ENCODE assay signal across 8 cellular contexts in the genomic region with DNA sequence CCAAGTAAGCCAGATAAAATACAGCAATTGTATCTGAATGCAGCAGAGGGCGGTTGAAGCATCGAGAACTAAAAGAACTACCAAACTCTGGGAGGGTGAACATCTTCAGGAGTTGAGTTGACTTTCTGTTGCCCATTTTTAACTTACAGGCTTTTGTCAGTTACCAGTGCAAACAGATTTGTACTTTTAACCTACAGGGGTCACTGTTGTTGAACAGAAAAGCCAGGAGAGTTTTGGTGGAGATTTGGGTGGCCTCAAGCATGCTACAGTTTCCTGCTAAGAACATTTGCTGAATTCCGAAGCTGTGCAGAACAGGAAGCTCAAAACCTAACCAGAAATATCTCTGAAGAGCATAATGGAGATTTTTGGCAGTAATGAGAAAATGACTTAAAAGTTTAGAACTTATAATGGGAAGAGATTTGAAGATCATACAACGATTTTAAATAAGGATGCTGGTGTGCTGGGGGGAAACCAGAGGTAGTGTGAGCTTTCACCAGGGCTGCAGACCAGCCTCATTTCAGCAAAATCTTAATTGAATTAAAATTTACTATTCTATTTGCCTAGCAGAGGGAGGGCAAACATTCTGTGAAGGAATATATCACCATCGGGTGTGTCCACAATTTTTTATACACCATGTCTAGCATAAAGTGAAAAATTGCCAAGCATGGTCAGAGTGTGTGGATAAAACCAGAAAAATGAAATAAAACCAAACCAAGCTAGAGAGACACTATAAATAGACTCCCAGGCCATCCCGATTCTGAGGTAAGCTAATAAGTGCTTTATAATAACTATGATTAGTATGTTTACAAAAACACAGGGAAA.
DNase-seq lines count a peak whose midpoint lies in the region; ATAC-seq and TF ChIP-seq lines count a peak whose summit lies in the region.

No MANE protein-coding gene starts in this region.

- no peak overlapping the region for H3K4me3 ChIP-seq in SK-N-MC
- H3K4me3 ChIP-seq in fibroblast of the aortic adventitia (ENCODE audit: low read depth, low read length) = no peak overlapping the region
- no peak overlapping the region for H3K4me3 ChIP-seq in parathyroid adenoma (ENCODE audit: low read depth, low read length)

- DNase-seq in D341Med (ENCODE audit: low spot score) (peak; percentile 68), HT-29 (ENCODE audit: low spot score) (peak; percentile 78), SK-N-MC (ENCODE audit: low read depth, low spot score) (peak; percentile 5), fibroblast of the aortic adventitia (ENCODE audit: low read depth) (peak; percentile 90), SW 1271 (lab: John Stamatoyannopoulos, UW) (no peak), amygdala (lab: John Stamatoyannopoulos, UW) (no peak)

- H3K9ac ChIP-seq in SK-N-MC (ENCODE audit: insufficient read length) (no peak overlapping the region), parathyroid adenoma (no peak overlapping the region)

- H3K27ac ChIP-seq in SK-N-MC = no peak overlapping the region
- H3K27ac ChIP-seq in parathyroid adenoma = peak overlapping the region; percentile 55

- H3K9me3 ChIP-seq in SK-N-MC (ENCODE audit: low read depth, low read length) (no peaks in the 10 kb centered on the region), parathyroid adenoma (ENCODE audit: control insufficient read depth, low read length) (peaks cover 3% of the 10 kb centered on the region)

- peak; percentile 62 for TF ChIP-seq CTCF in fibroblast of the aortic adventitia (IDR thresholded peaks at IDR 0.05; ENCODE audit: insufficient read depth, low read length)
- peak; percentile 76 for TF ChIP-seq CTCF in parathyroid adenoma (IDR thresholded peaks at IDR 0.05)

- H3K4me1 ChIP-seq in parathyroid adenoma = peaks cover 25% of the 10 kb centered on the region

- peak; percentile 86 for ATAC-seq in GM19397 (IDR thresholded peaks at IDR 0.05; ENCODE audit: unreplicated experiment)

- H3K36me3 ChIP-seq in SK-N-MC (ENCODE audit: insufficient read depth, low read length) (no peaks in the 10 kb centered on the region), parathyroid adenoma (ENCODE audit: control insufficient read depth, insufficient read depth, low read length) (no peaks in the 10 kb centered on the region)

- H3K79me2 ChIP-seq in parathyroid adenoma = peaks cover 50% of the 10 kb centered on the region

- no peak overlapping the region for H3K4me2 ChIP-seq in parathyroid adenoma (ENCODE audit: low read length)

- H2AFZ ChIP-seq in parathyroid adenoma = no peak overlapping the region

- H3K27me3 ChIP-seq in parathyroid adenoma (ENCODE audit: control insufficient read depth, insufficient read depth, low read length) = no peaks in the 10 kb centered on the region

Comparison
In these comparisons a context has a peak if more than half of its experiments do, and no peak if none do; other contexts are left out.
1. DNase-seq: peak in D341Med (single experiment), HT-29 (single experiment), SK-N-MC (single experiment) and fibroblast of the aortic adventitia (single experiment); none in SW 1271 (0 of 2) and amygdala (0 of 56).